In genomic region chr11:73982595-73982989, GRCh38 we compare ENCODE assay signal across 8 cellular contexts. TPM values are rescaled to one million over a fixed set of nuclear protein-coding genes. Genes with fewer than 3 reads are reported as not detected.
A peak's percentile ranks its signal among the peaks of the same experiment; 100 is the strongest.
DNase-seq lines count a peak whose midpoint lies in the region; ATAC-seq and TF ChIP-seq lines count a peak whose summit lies in the region.

Gene UCP2, minus strand, starts transcription at chr11:73982843. Its CDS starts 4,465 bp downstream, at chr11:73978378.

- peak; percentile 75 for DNase-seq in DMS153 treated with DMSO at 0.1 percent for 48 hours (lab: John Stamatoyannopoulos, UW; ENCODE audit: unreplicated experiment)
- peak; percentile 71 for DNase-seq in RWPE1 (ENCODE audit: low spot score)
- peak; percentile 8 for DNase-seq in fibroblast of the conjunctiva (ENCODE audit: low read depth)
- DNase-seq in nephron progenitor cell: peak; percentile 86

- peak within 1 kb of the TSS; percentile 32 for H3K4me3 ChIP-seq in KMS-11 (IDR thresholded peaks at IDR 0.05; ENCODE audit: insufficient read depth, low read depth, low read length)

- peak within 1 kb of the TSS; percentile 94 for H3K4me2 ChIP-seq in KMS-11

- peak within 1 kb of the TSS; percentile 86 for H3K4me3 Mint-ChIP-seq in activated T-helper 17 cell treated with anti-CD3 and anti-CD28 coated beads, Interleukin-2, amount 50 U/mL, for 72 hours
- H3K4me3 Mint-ChIP-seq in nephron progenitor cell: peak within 1 kb of the TSS; percentile 99
- H3K4me3 Mint-ChIP-seq in stimulated activated naive CD8-positive, alpha-beta T cell treated with anti-CD3 and anti-CD28 coated beads, Interleukin-15, Interleukin-2, amounts not matched to agents 100 ng/mL and 50 ng/mL, for 24 hours: peak within 1 kb of the TSS; percentile 98

- peak within 1 kb of the TSS; percentile 93 for H3K27ac Mint-ChIP-seq in activated T-helper 17 cell treated with anti-CD3 and anti-CD28 coated beads, Interleukin-2, amount 50 U/mL, for 72 hours
- peak within 1 kb of the TSS; percentile 98 for H3K27ac Mint-ChIP-seq in nephron progenitor cell
- peak within 1 kb of the TSS; percentile 100 for H3K27ac Mint-ChIP-seq in stimulated activated naive CD8-positive, alpha-beta T cell treated with anti-CD3 and anti-CD28 coated beads, Interleukin-15, Interleukin-2, amounts not matched to agents 100 ng/mL and 50 ng/mL, for 24 hours

- peak; percentile 52 for ATAC-seq in GM21619 (IDR thresholded peaks at IDR 0.05; ENCODE audit: unreplicated experiment)
- peak; percentile 77 for ATAC-seq in activated T-helper 17 cell treated with anti-CD3 and anti-CD28 coated beads, Interleukin-2, amount 50 U/mL, for 72 hours (replicated peaks)

- no peaks in the 10 kb centered on the region for H4K20me1 ChIP-seq in KMS-11 (ENCODE audit: insufficient read depth)

- CTCF ChIA-PET in RWPE1 (lab: Yijun Ruan, JAX): no interaction called here

- peaks cover 37% of the 10 kb centered on the region for H3K4me1 ChIP-seq in KMS-11 (ENCODE audit: low read depth, poor library complexity, severe bottlenecking)

- peaks cover 14% of the 10 kb centered on the region for H3K79me2 ChIP-seq in KMS-11 (ENCODE audit: insufficient read depth, low read depth)

- peak within 1 kb of the TSS; percentile 76 for H3K27ac ChIP-seq in KMS-11
- H3K27ac ChIP-seq in RWPE1: peak within 1 kb of the TSS; percentile 90

- POLR2A ChIA-PET in RWPE1 (lab: Yijun Ruan, JAX; ENCODE audit: low non-redundant PET): no interaction called here

- H3K9ac ChIP-seq in KMS-11: peak within 1 kb of the TSS; percentile 74

- H2AFZ ChIP-seq in KMS-11 (ENCODE audit: low read depth): peak within 1 kb of the TSS; percentile 100

- H3K9me3 Mint-ChIP-seq in activated T-helper 17 cell treated with anti-CD3 and anti-CD28 coated beads, Interleukin-2, amount 50 U/mL, for 72 hours: no peaks in the 10 kb centered on the region
- no peaks in the 10 kb centered on the region for H3K9me3 Mint-ChIP-seq in nephron progenitor cell
- H3K9me3 Mint-ChIP-seq in stimulated activated naive CD8-positive, alpha-beta T cell treated with anti-CD3 and anti-CD28 coated beads, Interleukin-15, Interleukin-2, amounts not matched to agents 100 ng/mL and 50 ng/mL, for 24 hours: no peaks in the 10 kb centered on the region

- peaks cover 57% of the 10 kb centered on the region for H3K36me3 Mint-ChIP-seq in activated T-helper 17 cell treated with anti-CD3 and anti-CD28 coated beads, Interleukin-2, amount 50 U/mL, for 72 hours (ENCODE audit: low read depth)
- peaks cover 23% of the 10 kb centered on the region for H3K36me3 Mint-ChIP-seq in nephron progenitor cell (ENCODE audit: low read depth)
- peaks cover 49% of the 10 kb centered on the region for H3K36me3 Mint-ChIP-seq in stimulated activated naive CD8-positive, alpha-beta T cell treated with anti-CD3 and anti-CD28 coated beads, Interleukin-15, Interleukin-2, amounts not matched to agents 100 ng/mL and 50 ng/mL, for 24 hours (ENCODE audit: low read depth)

- no peaks in the 10 kb centered on the region for H3K36me3 ChIP-seq in KMS-11 (ENCODE audit: insufficient read depth)

- TF ChIP-seq CTCF in KMS-11 (conservative IDR thresholded peaks at IDR 0.05; ENCODE audit: low read depth, low read length): no peak
- no peak for TF ChIP-seq CTCF in RWPE1 (conservative IDR thresholded peaks at IDR 0.05; ENCODE audit: low read depth)
- TF ChIP-seq CTCF in nephron progenitor cell (IDR thresholded peaks at IDR 0.05): no peak

- H3K4me1 Mint-ChIP-seq in activated T-helper 17 cell treated with anti-CD3 and anti-CD28 coated beads, Interleukin-2, amount 50 U/mL, for 72 hours: peaks cover 22% of the 10 kb centered on the region
- peaks cover 58% of the 10 kb centered on the region for H3K4me1 Mint-ChIP-seq in nephron progenitor cell
- H3K4me1 Mint-ChIP-seq in stimulated activated naive CD8-positive, alpha-beta T cell treated with anti-CD3 and anti-CD28 coated beads, Interleukin-15, Interleukin-2, amounts not matched to agents 100 ng/mL and 50 ng/mL, for 24 hours (ENCODE audit: low read depth): peaks cover 69% of the 10 kb centered on the region

- H3K27me3 Mint-ChIP-seq in activated T-helper 17 cell treated with anti-CD3 and anti-CD28 coated beads, Interleukin-2, amount 50 U/mL, for 72 hours: no peaks in the 10 kb centered on the region
- peaks cover 39% of the 10 kb centered on the region for H3K27me3 Mint-ChIP-seq in nephron progenitor cell (ENCODE audit: low read depth, poor library complexity)
- no peaks in the 10 kb centered on the region for H3K27me3 Mint-ChIP-seq in stimulated activated naive CD8-positive, alpha-beta T cell treated with anti-CD3 and anti-CD28 coated beads, Interleukin-15, Interleukin-2, amounts not matched to agents 100 ng/mL and 50 ng/mL, for 24 hours

- H3K27me3 ChIP-seq in KMS-11 (ENCODE audit: insufficient read depth, low read depth): no peaks in the 10 kb centered on the region

RNA-seq across cellular contexts. Expression of gene UCP2, which starts in this region (rescaled TPM):
- 100 to 1,000 TPM; 199 to 269 TPM for total RNA-seq in activated T-helper 17 cell treated with anti-CD3 and anti-CD28 coated beads, Interleukin-2, amount 50 U/mL, for 72 hours

Comparison
In these comparisons a context has a peak if more than half of its experiments do, and no peak if none do; other contexts are left out.
1. Peak in every context shown above with its lines: DNase-seq, ATAC-seq, H3K4me3 ChIP-seq and H3K27ac ChIP-seq.
2. DNase-seq: peak in every context shown above with its lines; median percentile 86 in nephron progenitor cell; 75 in DMS153 treated with DMSO at 0.1 percent for 48 hours; 71 in RWPE1; 8 in fibroblast of the conjunctiva.